ENCODE assay signal across 16 cellular contexts in genomic region chr13:34757441-34757840, GRCh38.
DNase-seq lines count a peak whose midpoint lies in the region; ATAC-seq and TF ChIP-seq lines count a peak whose summit lies in the region.
"Had no signal": no experiment of that assay in that cellular context is flagged by ENCODE, and none has a peak within 500 bp of the region (broad histone marks: within the 10 kb centered on the region; RNA-seq: fewer than 3 reads in every experiment).

No MANE protein-coding gene starts in this region.

- H3K27me3 Mint-ChIP-seq in activated naive CD4-positive, alpha-beta T cell treated with anti-CD3 and anti-CD28 coated beads, Interleukin-2, amount 10 ng/mL, durations not matched to agents 7 days and 5 days: no peaks in the 10 kb centered on the region
- H3K27me3 Mint-ChIP-seq: CD4-positive, alpha-beta memory T cell had no signal

- TF ChIP-seq CTCF in PC-3 (conservative IDR thresholded peaks at IDR 0.05; ENCODE audit: low read depth, low read length) (no peak), cardiac fibroblast (IDR thresholded peaks at IDR 0.05; ENCODE audit: low read depth, low read length) (no peak), fibroblast of pulmonary artery (IDR thresholded peaks at IDR 0.05; ENCODE audit: low read length, missing control alignments) (no peak), gastrocnemius medialis (IDR thresholded peaks at IDR 0.05 in 4 of 5, conservative IDR thresholded peaks at IDR 0.05 in 1 of 5) (no peak)

- ATAC-seq in PC-3 (no peak), gastrocnemius medialis (no peak)
- ATAC-seq: GM12878 had no signal

- intact Hi-C loops in PC-3 (cut with micrococcal nuclease) (no loop called here), gastrocnemius medialis (cut with DNase I; ENCODE audit: low total_unique reads) (no loop called here)

- no TSS peak for BruUV-seq in PC-3 (replicated peaks; lab: Mats Ljungman, UMichigan)

- no peaks in the 10 kb centered on the region for H3K36me3 Mint-ChIP-seq in activated naive CD4-positive, alpha-beta T cell treated with anti-CD3 and anti-CD28 coated beads, Interleukin-2, amount 10 ng/mL, durations not matched to agents 7 days and 5 days
- H3K36me3 Mint-ChIP-seq: CD14-positive monocyte; CD4-positive, alpha-beta memory T cell had no signal

- no peak overlapping the region for H3K27ac Mint-ChIP-seq in activated naive CD4-positive, alpha-beta T cell treated with anti-CD3 and anti-CD28 coated beads, Interleukin-2, amount 10 ng/mL, durations not matched to agents 7 days and 5 days
- H3K27ac Mint-ChIP-seq: CD14-positive monocyte; CD4-positive, alpha-beta memory T cell; H9 had no signal

- H3K27me3 ChIP-seq in PC-3 (ENCODE audit: low read length) (no peaks in the 10 kb centered on the region), gastrocnemius medialis (no peaks in the 10 kb centered on the region)
- H3K27me3 ChIP-seq: BLaER1 had no signal

- H3K9ac ChIP-seq in PC-3 (ENCODE audit: low read length): no peak overlapping the region
- H3K9ac ChIP-seq: BLaER1 had no signal

- no peak overlapping the region for H3K4me3 ChIP-seq in PC-3 (ENCODE audit: low read length)
- no peak overlapping the region for H3K4me3 ChIP-seq in cardiac fibroblast (replicated peaks in 1 of 2; ENCODE audit: low read depth in 2 of 2, low read length in 2 of 2)
- no peak overlapping the region for H3K4me3 ChIP-seq in fibroblast of pulmonary artery (replicated peaks; ENCODE audit: low read depth, low read length)
- no peak overlapping the region for H3K4me3 ChIP-seq in gastrocnemius medialis
- H3K4me3 ChIP-seq: BLaER1, GM12878 had no signal

- CTCF ChIA-PET in PC-3 (lab: Charles Lee): no interaction called here
- CTCF ChIA-PET in activated naive CD4-positive, alpha-beta T cell treated with anti-CD3 and anti-CD28 coated beads, Interleukin-2, amount 10 ng/mL, durations not matched to agents 7 days and 5 days (lab: Charles Lee): no interaction called here

- H3K4me1 ChIP-seq in PC-3 (ENCODE audit: insufficient read depth, low read length): no peaks in the 10 kb centered on the region
- H3K4me1 ChIP-seq in gastrocnemius medialis: no peaks in the 10 kb centered on the region
- H3K4me1 ChIP-seq: BLaER1 had no signal

- POLR2A ChIA-PET in PC-3 (lab: Charles Lee; ENCODE audit: unreplicated experiment): no interaction called here

- no peaks in the 10 kb centered on the region for H3K9me3 Mint-ChIP-seq in activated naive CD4-positive, alpha-beta T cell treated with anti-CD3 and anti-CD28 coated beads, Interleukin-2, amount 10 ng/mL, durations not matched to agents 7 days and 5 days
- H3K9me3 Mint-ChIP-seq: H9 had no signal

- H3F3A ChIP-seq in PC-3 (ENCODE audit: low read length, unreplicated experiment): no peaks in the 10 kb centered on the region

- no peaks in the 10 kb centered on the region for H3K9me3 ChIP-seq in PC-3 (ENCODE audit: low read length)
- no peaks in the 10 kb centered on the region for H3K9me3 ChIP-seq in gastrocnemius medialis

- no peaks in the 10 kb centered on the region for H3K79me2 ChIP-seq in PC-3 (ENCODE audit: low read length)

- no peak overlapping the region for H2AFZ ChIP-seq in PC-3 (ENCODE audit: low read length)

- no peak overlapping the region for H3K4me3 Mint-ChIP-seq in activated naive CD4-positive, alpha-beta T cell treated with anti-CD3 and anti-CD28 coated beads, Interleukin-2, amount 10 ng/mL, durations not matched to agents 7 days and 5 days
- H3K4me3 Mint-ChIP-seq: CD14-positive monocyte; CD4-positive, alpha-beta memory T cell; H9 had no signal

- H3K4me2 ChIP-seq in PC-3 (ENCODE audit: low read length): no peak overlapping the region
- H3K4me2 ChIP-seq: BLaER1 had no signal

- no peaks in the 10 kb centered on the region for H4K20me1 ChIP-seq in PC-3 (ENCODE audit: low read length)
- H4K20me1 ChIP-seq: BLaER1 had no signal

- in situ Hi-C loops in gastrocnemius medialis (cut with MboI; ENCODE audit: low sequenced_read_pairs in 4 of 4): no loop called here

- DNase-seq in EH (ENCODE audit: low read depth) (peak; percentile 2), PC-3 (peak; percentile 5), cardiac fibroblast (ENCODE audit: low read depth in 2 of 2) (peak; percentile 4 to 43), fibroblast of pulmonary artery (ENCODE audit: low read depth) (peak; percentile 44), ecto neural progenitor cell (ENCODE audit: low spot score) (no peak), gastrocnemius medialis (no peak)
- no peak for DNase-seq in activated naive CD4-positive, alpha-beta T cell treated with anti-CD3 and anti-CD28 coated beads, Interleukin-2, amount 10 ng/mL, durations not matched to agents 7 days and 5 days
- DNase-seq: 8988T; CD4-positive, alpha-beta memory T cell; DMS153; DMS79; H9 had no signal

- no peak for TF ChIP-seq POLR2A in gastrocnemius medialis (IDR thresholded peaks at IDR 0.05)

- H3K9me2 ChIP-seq in PC-3 (replicated peaks; ENCODE audit: low read length): no peaks in the 10 kb centered on the region

- H3K27ac ChIP-seq in PC-3 (ENCODE audit: low read length) (no peak overlapping the region), gastrocnemius medialis (no peak overlapping the region)
- H3K27ac ChIP-seq: BLaER1, HL-60 had no signal

- H3K36me3 ChIP-seq in PC-3 (ENCODE audit: low read depth, low read length): no peaks in the 10 kb centered on the region
- no peaks in the 10 kb centered on the region for H3K36me3 ChIP-seq in gastrocnemius medialis
- H3K36me3 ChIP-seq: BLaER1 had no signal

- no peaks in the 10 kb centered on the region for H3K4me1 Mint-ChIP-seq in activated naive CD4-positive, alpha-beta T cell treated with anti-CD3 and anti-CD28 coated beads, Interleukin-2, amount 10 ng/mL, durations not matched to agents 7 days and 5 days
- H3K4me1 Mint-ChIP-seq: CD14-positive monocyte; CD4-positive, alpha-beta memory T cell; H9 had no signal

Comparison
In these comparisons a context has a peak if more than half of its experiments do, and no peak if none do; other contexts are left out.
1. DNase-seq: peak in EH (single experiment), PC-3 (single experiment), cardiac fibroblast (2 of 2) and fibroblast of pulmonary artery (single experiment); none in ecto neural progenitor cell (single experiment), gastrocnemius medialis (0 of 2) and activated naive CD4-positive, alpha-beta T cell treated with anti-CD3 and anti-CD28 coated beads, Interleukin-2, amount 10 ng/mL, durations not matched to agents 7 days and 5 days (single experiment).